ENCODE assay signal across 1 cellular context in genomic region chr3:18424862-18425640, GRCh38.
TF ChIP-seq lines count a peak whose summit lies in the region.

SATB1 (minus strand) TSS chr3:18425339; CDS start chr3:18420967, 4,372 bp downstream.

TF ChIP-seq in HEK293, 187 proteins besides CTCF, POLR2A, EP300 and RAD21 (continued from another document and continues in another):
- TF ChIP-seq TSHZ1 (tag by site-specific recombination; IDR thresholded peaks at IDR 0.05; ENCODE audit: borderline replicate concordance) (no peak), ZNF596 (tag by site-specific recombination; IDR thresholded peaks at IDR 0.05) (peak; percentile 4; the same call in 1 of the 2 replicates), ZNF354C (tag by site-specific recombination; IDR thresholded peaks at IDR 0.05; ENCODE audit: borderline replicate concordance, low read depth) (no peak), ZFP37 (tag by site-specific recombination; IDR thresholded peaks at IDR 0.05) (peak; percentile 41; the same call in 1 of the 2 replicates), ZNF19 (tag by site-specific recombination; IDR thresholded peaks at IDR 0.05; ENCODE audit: low read depth) (no peak), PRDM2 (tag by site-specific recombination; IDR thresholded peaks at IDR 0.05; ENCODE audit: borderline replicate concordance) (no peak), RBAK (tag by site-specific recombination; IDR thresholded peaks at IDR 0.05) (peak; percentile 91), ZSCAN16 (tag by site-specific recombination; IDR thresholded peaks at IDR 0.05) (no peak), ZNF501 (tag by site-specific recombination; IDR thresholded peaks at IDR 0.05) (no peak), ZNF600 (tag by site-specific recombination; IDR thresholded peaks at IDR 0.05) (no peak), ZNF514 (tag by site-specific recombination; IDR thresholded peaks at IDR 0.05) (no peak), ZNF274 (IDR thresholded peaks at IDR 0.05; ENCODE audit: low read length) (no peak), ZNF274 (tag by site-specific recombination; IDR thresholded peaks at IDR 0.05; ENCODE audit: borderline replicate concordance) (no peak), SCRT2 (tag by site-specific recombination; IDR thresholded peaks at IDR 0.05) (no peak), ZFHX2 (tag by site-specific recombination; conservative IDR thresholded peaks at IDR 0.05) (no peak), ZNF621 (tag by site-specific recombination; IDR thresholded peaks at IDR 0.05) (no peak), ZNF133 (tag by site-specific recombination; IDR thresholded peaks at IDR 0.05) (no peak), ZNF585B (tag by site-specific recombination; IDR thresholded peaks at IDR 0.05) (no peak), ZNF266 (tag by site-specific recombination; IDR thresholded peaks at IDR 0.05; ENCODE audit: low read depth) (no peak), ZNF350 (tag by site-specific recombination; IDR thresholded peaks at IDR 0.05) (no peak), HOXA7 (CRISPR knock-in tag; IDR thresholded peaks at IDR 0.05; ENCODE audit: borderline replicate concordance) (no peak), ZNF488 (tag by site-specific recombination; IDR thresholded peaks at IDR 0.05) (no peak), ZNF776 (tag by site-specific recombination; IDR thresholded peaks at IDR 0.05; ENCODE audit: borderline replicate concordance) (no peak), ZNF704 (tag by site-specific recombination; IDR thresholded peaks at IDR 0.05) (no peak), ZNF473 (tag by site-specific recombination; IDR thresholded peaks at IDR 0.05) (no peak), ZNF664 (tag by site-specific recombination; IDR thresholded peaks at IDR 0.05) (0 out of 2 replicates have a peak, but pooled peaks have one; percentile 15), ZNF654 (tag by site-specific recombination; IDR thresholded peaks at IDR 0.05; ENCODE audit: low read depth) (no peak), ZNF677 (tag by site-specific recombination; IDR thresholded peaks at IDR 0.05) (0 out of 2 replicates have a peak, but pooled peaks have one; percentile 30), ZEB2 (tag by site-specific recombination; IDR thresholded peaks at IDR 0.05) (peak; percentile 11; the same call in 1 of the 2 replicates), ZNF610 (tag by site-specific recombination; IDR thresholded peaks at IDR 0.05; ENCODE audit: borderline replicate concordance) (no peak), TRIM28 (IDR thresholded peaks at IDR 0.05; ENCODE audit: borderline replicate concordance, low read length) (no peak), ZNF624 (tag by site-specific recombination; IDR thresholded peaks at IDR 0.05) (no peak), EGR2 (tag by site-specific recombination; IDR thresholded peaks at IDR 0.05; ENCODE audit: low read depth) (no peak; the same call in 1 of the 2 replicates), ZNF398 (tag by site-specific recombination; IDR thresholded peaks at IDR 0.05) (no peak), SP3 (tag by site-specific recombination; IDR thresholded peaks at IDR 0.05) (no peak)
- TF ChIP-seq, protein P1, sequence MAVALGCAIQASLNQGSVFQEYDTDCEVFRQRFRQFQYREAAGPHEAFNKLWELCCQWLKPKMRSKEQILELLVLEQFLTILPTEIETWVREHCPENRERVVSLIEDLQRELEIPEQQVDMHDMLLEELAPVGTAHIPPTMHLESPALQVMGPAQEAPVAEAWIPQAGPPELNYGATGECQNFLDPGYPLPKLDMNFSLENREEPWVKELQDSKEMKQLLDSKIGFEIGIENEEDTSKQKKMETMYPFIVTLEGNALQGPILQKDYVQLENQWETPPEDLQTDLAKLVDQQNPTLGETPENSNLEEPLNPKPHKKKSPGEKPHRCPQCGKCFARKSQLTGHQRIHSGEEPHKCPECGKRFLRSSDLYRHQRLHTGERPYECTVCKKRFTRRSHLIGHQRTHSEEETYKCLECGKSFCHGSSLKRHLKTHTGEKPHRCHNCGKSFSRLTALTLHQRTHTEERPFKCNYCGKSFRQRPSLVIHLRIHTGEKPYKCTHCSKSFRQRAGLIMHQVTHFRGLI (tag by site-specific recombination; IDR thresholded peaks at IDR 0.05): no peak
- TF ChIP-seq, protein P2, sequence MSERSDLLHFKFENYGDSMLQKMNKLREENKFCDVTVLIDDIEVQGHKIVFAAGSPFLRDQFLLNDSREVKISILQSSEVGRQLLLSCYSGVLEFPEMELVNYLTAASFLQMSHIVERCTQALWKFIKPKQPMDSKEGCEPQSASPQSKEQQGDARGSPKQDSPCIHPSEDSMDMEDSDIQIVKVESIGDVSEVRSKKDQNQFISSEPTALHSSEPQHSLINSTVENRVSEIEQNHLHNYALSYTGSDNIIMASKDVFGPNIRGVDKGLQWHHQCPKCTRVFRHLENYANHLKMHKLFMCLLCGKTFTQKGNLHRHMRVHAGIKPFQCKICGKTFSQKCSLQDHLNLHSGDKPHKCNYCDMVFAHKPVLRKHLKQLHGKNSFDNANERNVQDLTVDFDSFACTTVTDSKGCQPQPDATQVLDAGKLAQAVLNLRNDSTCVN (tag by site-specific recombination; optimal IDR thresholded peaks at IDR 0.05): no peak
- TF ChIP-seq, protein P3, sequence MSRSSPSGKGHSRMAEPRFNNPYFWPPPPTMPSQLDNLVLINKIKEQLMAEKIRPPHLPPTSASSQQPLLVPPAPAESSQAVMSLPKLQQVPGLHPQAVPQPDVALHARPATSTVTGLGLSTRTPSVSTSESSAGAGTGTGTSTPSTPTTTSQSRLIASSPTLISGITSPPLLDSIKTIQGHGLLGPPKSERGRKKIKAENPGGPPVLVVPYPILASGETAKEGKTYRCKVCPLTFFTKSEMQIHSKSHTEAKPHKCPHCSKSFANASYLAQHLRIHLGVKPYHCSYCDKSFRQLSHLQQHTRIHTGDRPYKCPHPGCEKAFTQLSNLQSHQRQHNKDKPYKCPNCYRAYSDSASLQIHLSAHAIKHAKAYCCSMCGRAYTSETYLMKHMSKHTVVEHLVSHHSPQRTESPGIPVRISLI (tag by site-specific recombination; IDR thresholded peaks at IDR 0.05): no peak
- TF ChIP-seq, protein P4, sequence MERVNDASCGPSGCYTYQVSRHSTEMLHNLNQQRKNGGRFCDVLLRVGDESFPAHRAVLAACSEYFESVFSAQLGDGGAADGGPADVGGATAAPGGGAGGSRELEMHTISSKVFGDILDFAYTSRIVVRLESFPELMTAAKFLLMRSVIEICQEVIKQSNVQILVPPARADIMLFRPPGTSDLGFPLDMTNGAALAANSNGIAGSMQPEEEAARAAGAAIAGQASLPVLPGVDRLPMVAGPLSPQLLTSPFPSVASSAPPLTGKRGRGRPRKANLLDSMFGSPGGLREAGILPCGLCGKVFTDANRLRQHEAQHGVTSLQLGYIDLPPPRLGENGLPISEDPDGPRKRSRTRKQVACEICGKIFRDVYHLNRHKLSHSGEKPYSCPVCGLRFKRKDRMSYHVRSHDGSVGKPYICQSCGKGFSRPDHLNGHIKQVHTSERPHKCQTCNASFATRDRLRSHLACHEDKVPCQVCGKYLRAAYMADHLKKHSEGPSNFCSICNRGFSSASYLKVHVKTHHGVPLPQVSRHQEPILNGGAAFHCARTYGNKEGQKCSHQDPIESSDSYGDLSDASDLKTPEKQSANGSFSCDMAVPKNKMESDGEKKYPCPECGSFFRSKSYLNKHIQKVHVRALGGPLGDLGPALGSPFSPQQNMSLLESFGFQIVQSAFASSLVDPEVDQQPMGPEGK (tag by site-specific recombination; IDR thresholded peaks at IDR 0.05): no peak; the same call in none of the 2 replicates
